In genomic region chr10:5094265-5095205, GRCh38 we compare ENCODE assay signal across 8 cellular contexts. TPM values are rescaled to one million over a fixed set of nuclear protein-coding genes. Genes with fewer than 3 reads are reported as not detected.
DNase-seq lines count a peak whose midpoint lies in the region; ATAC-seq and TF ChIP-seq lines count a peak whose summit lies in the region.

TSS of gene AKR1C3 (plus strand) at chr10:5094414. CDS start at chr10:5094445, 31 bp downstream.

- H3K4me1 ChIP-seq in Loucy (ENCODE audit: insufficient read depth, low read length, poor library complexity, severe bottlenecking): peaks cover 55% of the 10 kb centered on the region

- peaks cover 10% of the 10 kb centered on the region; the same call in 1 of the 2 replicates for H3K36me3 ChIP-seq in Loucy (ENCODE audit: insufficient read depth, low read length)

- TF ChIP-seq CTCF in Loucy (conservative IDR thresholded peaks at IDR 0.05; ENCODE audit: low read length): peak; percentile 79
- TF ChIP-seq CTCF in osteocyte (IDR thresholded peaks at IDR 0.05): peak; percentile 62

- no peaks in the 10 kb centered on the region for H3K36me3 Mint-ChIP-seq in activated T-helper 2 cell treated with anti-CD3 and anti-CD28 coated beads, Interferon-gamma antibody, Interleukin-2, Interleukin-4, amounts not matched to agents 10 μg/mL and 5 μg/mL and 100 μg/mL, durations not matched to agents 14 hours and 24 hours and 36 hours (ENCODE audit: low read depth)
- H3K36me3 Mint-ChIP-seq in osteocyte (ENCODE audit: unreplicated experiment): no peaks in the 10 kb centered on the region

- peaks cover 7% of the 10 kb centered on the region for H3K4me1 Mint-ChIP-seq in activated T-helper 2 cell treated with anti-CD3 and anti-CD28 coated beads, Interferon-gamma antibody, Interleukin-2, Interleukin-4, amounts not matched to agents 10 μg/mL and 5 μg/mL and 100 μg/mL, durations not matched to agents 14 hours and 24 hours and 36 hours (ENCODE audit: low read depth)
- peaks cover 2% of the 10 kb centered on the region for H3K4me1 Mint-ChIP-seq in osteocyte (ENCODE audit: unreplicated experiment)

- H3K4me2 ChIP-seq in Loucy (ENCODE audit: low read depth, low read length, poor library complexity, severe bottlenecking): peak within 1 kb of the TSS; percentile 75

- no peaks in the 10 kb centered on the region for H3F3A ChIP-seq in Loucy (ENCODE audit: low read depth)

- peaks cover 32% of the 10 kb centered on the region for H3K79me2 ChIP-seq in Loucy (ENCODE audit: insufficient read depth, low read length)

- no peak within 1 kb of the TSS for H3K27ac Mint-ChIP-seq in activated T-helper 2 cell treated with anti-CD3 and anti-CD28 coated beads, Interferon-gamma antibody, Interleukin-2, Interleukin-4, amounts not matched to agents 10 μg/mL and 5 μg/mL and 100 μg/mL, durations not matched to agents 14 hours and 24 hours and 36 hours
- no peak within 1 kb of the TSS for H3K27ac Mint-ChIP-seq in osteocyte (ENCODE audit: unreplicated experiment)

- no peaks in the 10 kb centered on the region for H3K9me3 ChIP-seq in Loucy (ENCODE audit: insufficient read depth, low read depth, low read length)

- peak within 1 kb of the TSS; percentile 96 for H3K9ac ChIP-seq in Loucy (ENCODE audit: low read depth, low read length, poor library complexity, severe bottlenecking)

- intact Hi-C loops in activated T-helper 2 cell treated with anti-CD3 and anti-CD28 coated beads, Interferon-gamma antibody, Interleukin-2, Interleukin-4, amounts not matched to agents 10 μg/mL and 5 μg/mL and 100 μg/mL, durations not matched to agents 14 hours and 24 hours and 36 hours (cut with micrococcal nuclease): loop anchor here (2.0 kb wide), 2 partner anchors 188 to 246 kb away; no protein-coding TSS in a partner anchor
- intact Hi-C loops in Right ventricle myocardium inferior (cut with DNase I): loop anchor here (1.0 to 5.0 kb wide), 4 partner anchors 24 to 245 kb away; no protein-coding TSS in a partner anchor

- H3K27me3 Mint-ChIP-seq in activated T-helper 2 cell treated with anti-CD3 and anti-CD28 coated beads, Interferon-gamma antibody, Interleukin-2, Interleukin-4, amounts not matched to agents 10 μg/mL and 5 μg/mL and 100 μg/mL, durations not matched to agents 14 hours and 24 hours and 36 hours (ENCODE audit: low read depth): peaks cover 3% of the 10 kb centered on the region
- H3K27me3 Mint-ChIP-seq in osteocyte (ENCODE audit: unreplicated experiment): peaks cover 20% of the 10 kb centered on the region

- H3K4me3 ChIP-seq in Loucy (ENCODE audit: low read length, poor library complexity, severe bottlenecking): peak within 1 kb of the TSS; percentile 89

- no peaks in the 10 kb centered on the region for H3K9me2 ChIP-seq in Loucy (replicated peaks; ENCODE audit: low read depth, low read length)

- H3K4me3 Mint-ChIP-seq in activated T-helper 2 cell treated with anti-CD3 and anti-CD28 coated beads, Interferon-gamma antibody, Interleukin-2, Interleukin-4, amounts not matched to agents 10 μg/mL and 5 μg/mL and 100 μg/mL, durations not matched to agents 14 hours and 24 hours and 36 hours (ENCODE audit: low read depth): peak within 1 kb of the TSS; percentile 50
- H3K4me3 Mint-ChIP-seq in osteocyte (ENCODE audit: unreplicated experiment): no peak within 1 kb of the TSS

- peak; percentile 44 for DNase-seq in EL
- DNase-seq in activated T-helper 2 cell treated with anti-CD3 and anti-CD28 coated beads, Interferon-gamma antibody, Interleukin-2, Interleukin-4, amounts not matched to agents 10 μg/mL and 5 μg/mL and 100 μg/mL, durations not matched to agents 14 hours and 24 hours and 36 hours (ENCODE audit: low spot score): no peak
- no peak for DNase-seq in Right ventricle myocardium inferior (ENCODE audit: missing footprints)
- no peak for DNase-seq in osteocyte (ENCODE audit: extremely low spot score, unreplicated experiment)
- DNase-seq in NCI-H2029 (lab: John Stamatoyannopoulos, UW): no peak
- DNase-seq in activated effector memory CD4-positive, alpha-beta T cell treated with anti-CD3 and anti-CD28 coated beads, Interleukin-2, amount 50 U/mL, for 16 hours: no peak

- H2AFZ ChIP-seq in Loucy (ENCODE audit: low read length): peak within 1 kb of the TSS; percentile 77

- no peaks in the 10 kb centered on the region for H3K27me3 ChIP-seq in Loucy (ENCODE audit: insufficient read depth, low read length, poor library complexity, severe bottlenecking)

- peak; percentile 91 for ATAC-seq in Right ventricle myocardium inferior
- ATAC-seq in HG02642 (IDR thresholded peaks at IDR 0.05; ENCODE audit: poor library complexity, unreplicated experiment): no peak

- H4K20me1 ChIP-seq in Loucy (ENCODE audit: insufficient read depth, low read length, poor library complexity, severe bottlenecking): no peaks in the 10 kb centered on the region

- H3K9me3 Mint-ChIP-seq in activated T-helper 2 cell treated with anti-CD3 and anti-CD28 coated beads, Interferon-gamma antibody, Interleukin-2, Interleukin-4, amounts not matched to agents 10 μg/mL and 5 μg/mL and 100 μg/mL, durations not matched to agents 14 hours and 24 hours and 36 hours: peaks cover 3% of the 10 kb centered on the region
- no peaks in the 10 kb centered on the region for H3K9me3 Mint-ChIP-seq in osteocyte (ENCODE audit: unreplicated experiment)

RNA-seq across cellular contexts. Expression of gene AKR1C3, which starts in this region (rescaled TPM):
- 0.34 and 0.53 TPM in 2 replicates for total RNA-seq in activated T-helper 2 cell treated with anti-CD3 and anti-CD28 coated beads, Interferon-gamma antibody, Interleukin-2, Interleukin-4, amounts not matched to agents 10 μg/mL and 5 μg/mL and 100 μg/mL, durations not matched to agents 14 hours and 24 hours and 36 hours
- total RNA-seq in Right ventricle myocardium inferior (40.5 TPM), osteocyte (0.89 TPM in 1 of 2 replicates, not detected in the other)

Comparison
In these comparisons a context has a peak if more than half of its experiments do, and no peak if none do; other contexts are left out.
1. RNA of gene AKR1C3 (total RNA-seq): 40.5 TPM in Right ventricle myocardium inferior (single experiment); 0.89 TPM in osteocyte and 0.34 to 0.53 TPM in activated T-helper 2 cell treated with anti-CD3 and anti-CD28 coated beads, Interferon-gamma antibody, Interleukin-2, Interleukin-4, amounts not matched to agents 10 μg/mL and 5 μg/mL and 100 μg/mL, durations not matched to agents 14 hours and 24 hours and 36 hours; every median in the first group is over 10 times any median in the second.